Comparison of ENCODE assay signal across 13 cellular contexts in genomic region chr5:172456076-172456800, GRCh38. TPM values are rescaled to one million over a fixed set of nuclear protein-coding genes. Genes with fewer than 3 reads are reported as not detected.
DNase-seq lines count a peak whose midpoint lies in the region; ATAC-seq and TF ChIP-seq lines count a peak whose summit lies in the region.
"Had no signal": no experiment of that assay in that cellular context is flagged by ENCODE, and none has a peak within 500 bp of the region (broad histone marks: within the 10 kb centered on the region; RNA-seq: fewer than 3 reads in every experiment).

No MANE protein-coding gene starts in this region.

- ATAC-seq in GM23338 = no peak
- no peak for ATAC-seq in left lung
- ATAC-seq in GM21576 (IDR thresholded peaks at IDR 0.05; ENCODE audit: unreplicated experiment) = no peak

- peaks cover 9% of the 10 kb centered on the region for H4K20me1 ChIP-seq in GM23338 (replicated peaks; ENCODE audit: insufficient read depth)

- TF ChIP-seq CTCF in GM23338 (conservative IDR thresholded peaks at IDR 0.05; ENCODE audit: low read depth in 2 of 2) = no peak
- no peak for TF ChIP-seq CTCF in left lung (IDR thresholded peaks at IDR 0.05)
- no peak for TF ChIP-seq CTCF in colonic mucosa (IDR thresholded peaks at IDR 0.05)

- H3F3A ChIP-seq in GM23338 (replicated peaks; ENCODE audit: low read depth) = peaks cover 10% of the 10 kb centered on the region; the same call in 1 of the 2 replicates

- DNase-seq in GM23338 (ENCODE audit: low spot score) (no peak), adipocyte (ENCODE audit: low read depth) (no peak), left lung (no peak), NCI-H2196 treated with DMSO at 0.1 percent for 48 hours (lab: John Stamatoyannopoulos, UW; ENCODE audit: unreplicated experiment) (no peak), MG63 (no peak), colonic mucosa (no peak)
- DNase-seq: activated CD4-positive, alpha-beta T cell treated with anti-CD3 and anti-CD28 coated beads for 1 hour; effector CD8-positive, alpha-beta T cell; NCI-H1092 treated with DMSO at 0.1 percent for 48 hours had no signal

- peaks cover 26% of the 10 kb centered on the region for H3K27me3 Mint-ChIP-seq in GM23338 (ENCODE audit: insufficient read depth, low read depth, poor library complexity)

- H3K4me1 Mint-ChIP-seq in GM23338 = peaks cover 43% of the 10 kb centered on the region

- H3K9ac ChIP-seq in adipocyte (ENCODE audit: low read length) = peak overlapping the region; percentile 83
- peak overlapping the region; percentile 81 for H3K9ac ChIP-seq in skeletal muscle satellite cell (ENCODE audit: low read depth, low read length)
- H3K9ac ChIP-seq in colonic mucosa (ENCODE audit: low read depth in 2 of 2, low read length in 2 of 2) = no peak overlapping the region

- H3K4me3 ChIP-seq in GM23338 (no peak overlapping the region), adipocyte (ENCODE audit: low read length) (no peak overlapping the region), left lung (no peak overlapping the region), skeletal muscle satellite cell (ENCODE audit: low read length) (no peak overlapping the region), MG63 (no peak overlapping the region), colonic mucosa (no peak overlapping the region)
- H3K4me3 ChIP-seq: HAP-1 had no signal

- peaks cover 6% of the 10 kb centered on the region; the same call in 2 of the 3 replicates for H3K36me3 Mint-ChIP-seq in GM23338 (ENCODE audit: low read depth)

- no peak overlapping the region for H3K27ac Mint-ChIP-seq in GM23338

- H3K36me3 ChIP-seq in GM23338 (ENCODE audit: insufficient read depth) = 0 out of 2 replicates have a peak, but pooled peaks cover 7% of the 10 kb centered on the region
- H3K36me3 ChIP-seq in adipocyte (ENCODE audit: control insufficient read depth, insufficient read depth, low read length, severe bottlenecking) = no peaks in the 10 kb centered on the region
- no peaks in the 10 kb centered on the region for H3K36me3 ChIP-seq in left lung
- H3K36me3 ChIP-seq in skeletal muscle satellite cell (ENCODE audit: insufficient read depth, low read length) = peaks cover 4% of the 10 kb centered on the region
- peaks cover 11% of the 10 kb centered on the region for H3K36me3 ChIP-seq in MG63
- no peaks in the 10 kb centered on the region for H3K36me3 ChIP-seq in colonic mucosa
- H3K36me3 ChIP-seq: ascending aorta had no signal

- no peaks in the 10 kb centered on the region for H3K9me3 Mint-ChIP-seq in GM23338

- intact Hi-C loops in left lung (cut with DNase I) (no loop called here), colonic mucosa (cut with DNase I) (no loop called here)

- H3K79me2 ChIP-seq in GM23338 (replicated peaks; ENCODE audit: insufficient read depth) = peaks cover 20% of the 10 kb centered on the region

- H3K4me1 ChIP-seq in GM23338 (ENCODE audit: insufficient read depth) (peaks cover 34% of the 10 kb centered on the region), adipocyte (ENCODE audit: control insufficient read depth, insufficient read depth, low read length) (peaks cover 25% of the 10 kb centered on the region), left lung (peaks cover 15 to 52% of the 10 kb centered on the region in 2 donors), skeletal muscle satellite cell (ENCODE audit: control insufficient read depth, insufficient read depth, low read length) (peaks cover 50% of the 10 kb centered on the region), colonic mucosa (no peaks in the 10 kb centered on the region)

- H3K4me3 Mint-ChIP-seq in GM23338 = peak overlapping the region; percentile 8; the same call in 1 of the 3 replicates

- no peaks in the 10 kb centered on the region for H3K9me2 ChIP-seq in GM23338 (ENCODE audit: insufficient read depth)

- H2AFZ ChIP-seq in GM23338 = peak overlapping the region; percentile 98

- peak overlapping the region; percentile 84; the same call in 1 of the 2 replicates for H3K4me2 ChIP-seq in GM23338
- peak overlapping the region; percentile 79 for H3K4me2 ChIP-seq in skeletal muscle satellite cell (ENCODE audit: low read length)

- H3K27ac ChIP-seq in GM23338 (ENCODE audit: low read depth) (no peak overlapping the region), left lung (peak overlapping the region; percentile 33 to 47), colonic mucosa (no peak overlapping the region)
- H3K27ac ChIP-seq: ascending aorta had no signal

- no peaks in the 10 kb centered on the region for H3K9me3 ChIP-seq in adipocyte (ENCODE audit: control insufficient read depth, low read length)
- H3K9me3 ChIP-seq in left lung = no peaks in the 10 kb centered on the region
- H3K9me3 ChIP-seq in skeletal muscle satellite cell (replicated peaks; ENCODE audit: low read length) = no peaks in the 10 kb centered on the region
- H3K9me3 ChIP-seq in MG63 = no peaks in the 10 kb centered on the region
- no peaks in the 10 kb centered on the region for H3K9me3 ChIP-seq in colonic mucosa
- H3K9me3 ChIP-seq: ascending aorta, HAP-1 had no signal

- H3K27me3 ChIP-seq in GM23338 (ENCODE audit: insufficient read depth) = no peaks in the 10 kb centered on the region
- H3K27me3 ChIP-seq in adipocyte (replicated peaks; ENCODE audit: control insufficient read depth, insufficient read depth, low read length) = no peaks in the 10 kb centered on the region
- H3K27me3 ChIP-seq in left lung = peaks cover 0 to 30% of the 10 kb centered on the region in 2 donors
- no peaks in the 10 kb centered on the region for H3K27me3 ChIP-seq in skeletal muscle satellite cell (ENCODE audit: control insufficient read depth, insufficient read depth, low read length)
- no peaks in the 10 kb centered on the region for H3K27me3 ChIP-seq in MG63
- H3K27me3 ChIP-seq in colonic mucosa = no peaks in the 10 kb centered on the region
- H3K27me3 ChIP-seq: ascending aorta had no signal

TF ChIP-seq in GM23338, 12 proteins besides CTCF, POLR2A, EP300 and RAD21 (continues in another document):
- no peak for TF ChIP-seq NANOG (IDR thresholded peaks at IDR 0.05; ENCODE audit: borderline replicate concordance)
- TF ChIP-seq EZH2phosphoT487 (IDR thresholded peaks at IDR 0.05; ENCODE audit: unreplicated experiment) = no peak
- no peak for TF ChIP-seq ZNF331 (CRISPR knock-in tag; IDR thresholded peaks at IDR 0.05; ENCODE audit: low read depth)
- TF ChIP-seq EZH2 (IDR thresholded peaks at IDR 0.05; ENCODE audit: low read depth, unreplicated experiment) = no peak

RNA-seq across cellular contexts. Expression of gene SH3PXD2B, which starts 1.9 kb away (rescaled TPM):
- total RNA-seq in GM23338 (2014; rRNA removed; shearing (Covaris generic)) = 50.1 and 52.5 TPM in 2 replicates
- polyA plus RNA-seq in GM23338 (2016; fragmentation: Nextera tagmentation; extraction: Ambion mirVana) = 40.2 and 48.0 TPM in 2 replicates
- total RNA-seq in left lung = 10 to 100 TPM; 50.7 to 57.5 TPM
- total RNA-seq in skeletal muscle satellite cell (2012; rRNA removed) = 23.2 and 32.2 TPM in 2 replicates
- total RNA-seq in MG63 (2014; rRNA removed; shearing (Covaris generic); ENCODE audit: low replicate concordance) = 4.4 and 15.2 TPM in 2 replicates
- 10 to 100 TPM; 12.2 to 13.2 TPM for total RNA-seq in colonic mucosa

Comparison
In these comparisons a context has a peak if more than half of its experiments do, and no peak if none do; other contexts are left out.
1. H3K27ac ChIP-seq: peak in left lung (2 of 2); none in GM23338 (single experiment) and colonic mucosa (single experiment).
2. H3K9ac ChIP-seq: peak in adipocyte (single experiment) and skeletal muscle satellite cell (single experiment); none in colonic mucosa (0 of 2).